ENCODE assay signal across 26 cellular contexts in the genomic region with DNA sequence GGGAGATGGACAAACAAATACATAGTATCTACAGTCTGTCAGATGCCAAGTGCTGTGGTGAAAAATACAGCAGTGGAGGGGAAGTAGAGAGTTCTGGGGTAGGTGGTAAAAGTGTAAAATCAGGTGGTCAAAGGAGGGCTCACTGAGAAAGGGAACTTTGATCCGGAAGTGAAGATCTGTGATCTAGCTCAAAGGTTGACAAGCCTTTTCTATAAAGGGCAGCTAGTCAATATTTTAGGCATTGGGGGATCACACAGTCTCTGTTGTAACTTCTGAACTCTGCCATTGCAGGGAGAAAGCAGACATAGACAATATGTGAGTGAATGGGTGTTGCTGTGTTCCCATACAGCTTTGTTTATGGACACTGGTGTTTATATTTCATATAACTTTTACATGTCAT. TPM values are rescaled to one million over a fixed set of nuclear protein-coding genes. Genes with fewer than 3 reads are reported as not detected.
"Had no signal": no experiment of that assay in that cellular context is flagged by ENCODE, and none has a peak within 500 bp of the region (broad histone marks: within the 10 kb centered on the region; RNA-seq: fewer than 3 reads in every experiment).

No MANE protein-coding gene starts in this region.

- H3K9me3 Mint-ChIP-seq: activated B cell treated with CpG ODN at 0.5 μM for 24 hours; activated CD4-positive, alpha-beta memory T cell treated with anti-CD3 and anti-CD28 coated beads, Interleukin-2, amount 10 ng/mL, durations not matched to agents 7 days and 5 days; activated naive CD4-positive, alpha-beta T cell treated with anti-CD3 and anti-CD28 coated beads for 36 hours; activated T-cell treated with anti-CD3 and anti-CD28 coated beads, Interleukin-2, amount 50 U/mL, for 72 hours; dendritic cell treated with granulocyte-macrophage colony-stimulating factor and Interleukin-4, amounts not matched to agents 40 ng/mL and 50 ng/mL, for 4 days; stimulated activated naive CD8-positive, alpha-beta T cell treated with anti-CD3 and anti-CD28 coated beads, Interleukin-15, Interleukin-2, amounts not matched to agents 100 ng/mL and 50 ng/mL, for 24 hours had no signal

- H3K9me3 ChIP-seq: ascending aorta, psoas muscle, right atrium auricular region, upper lobe of right lung had no signal

- ATAC-seq: activated CD4-positive, alpha-beta T cell treated with anti-CD3 and anti-CD28 coated beads for 36 hours; activated T-cell treated with anti-CD3 and anti-CD28 coated beads, Interleukin-2, amount 50 U/mL, for 72 hours; heart right ventricle; left cardiac atrium; naive thymus-derived CD4-positive, alpha-beta T cell; psoas muscle; T-helper 17 cell; upper lobe of right lung had no signal

- H3K27me3 ChIP-seq: ascending aorta, brain microvascular endothelial cell, heart right ventricle, right atrium auricular region, upper lobe of right lung had no signal

- H3K27me3 Mint-ChIP-seq: activated B cell treated with CpG ODN at 0.5 μM for 24 hours; activated CD4-positive, alpha-beta memory T cell treated with anti-CD3 and anti-CD28 coated beads, Interleukin-2, amount 10 ng/mL, durations not matched to agents 7 days and 5 days; activated CD4-positive, alpha-beta T cell treated with anti-CD3 and anti-CD28 coated beads for 36 hours; dendritic cell treated with granulocyte-macrophage colony-stimulating factor and Interleukin-4, amounts not matched to agents 40 ng/mL and 50 ng/mL, for 4 days; naive thymus-derived CD4-positive, alpha-beta T cell; stimulated activated naive CD8-positive, alpha-beta T cell treated with anti-CD3 and anti-CD28 coated beads, Interleukin-15, Interleukin-2, amounts not matched to agents 100 ng/mL and 50 ng/mL, for 24 hours; T-helper 17 cell had no signal

- H3K27ac ChIP-seq: ascending aorta, brain microvascular endothelial cell, psoas muscle, right atrium auricular region, upper lobe of right lung had no signal

- H3K4me3 ChIP-seq: ascending aorta, heart right ventricle, psoas muscle, right atrium auricular region, upper lobe of right lung had no signal

- DNase-seq: activated B cell treated with CpG ODN at 0.5 μM for 24 hours; activated CD4-positive, alpha-beta memory T cell treated with anti-CD3 and anti-CD28 coated beads, Interleukin-2, amount 10 ng/mL, durations not matched to agents 7 days and 5 days; activated CD4-positive, alpha-beta T cell treated with anti-CD3 and anti-CD28 coated beads for 36 hours; activated effector memory CD4-positive, alpha-beta T cell treated with Interleukin-2 at 50 U/mL for 16 hours; activated naive CD4-positive, alpha-beta T cell treated with anti-CD3 and anti-CD28 coated beads for 36 hours; activated T-cell treated with anti-CD3 and anti-CD28 coated beads, Interleukin-2, amount 50 U/mL, for 72 hours; brain microvascular endothelial cell; caudate nucleus; effector CD4-positive, alpha-beta T cell; erythroblast; foreskin fibroblast; heart right ventricle; islet precursor cell; left cardiac atrium; mesendoderm; naive thymus-derived CD4-positive, alpha-beta T cell; psoas muscle; stimulated activated CD4-positive, alpha-beta T cell treated with anti-CD3 and anti-CD28 coated beads, Interleukin-4, amount 100 ng/mL, for 4 hours; substantia nigra; SW 1271; T-helper 17 cell; upper lobe of right lung had no signal

- H3K4me3 Mint-ChIP-seq: activated B cell treated with CpG ODN at 0.5 μM for 24 hours; activated CD4-positive, alpha-beta memory T cell treated with anti-CD3 and anti-CD28 coated beads, Interleukin-2, amount 10 ng/mL, durations not matched to agents 7 days and 5 days; activated CD4-positive, alpha-beta T cell treated with anti-CD3 and anti-CD28 coated beads for 36 hours; activated naive CD4-positive, alpha-beta T cell treated with anti-CD3 and anti-CD28 coated beads for 36 hours; activated T-cell treated with anti-CD3 and anti-CD28 coated beads, Interleukin-2, amount 50 U/mL, for 72 hours; dendritic cell treated with granulocyte-macrophage colony-stimulating factor and Interleukin-4, amounts not matched to agents 40 ng/mL and 50 ng/mL, for 4 days; stimulated activated naive CD8-positive, alpha-beta T cell treated with anti-CD3 and anti-CD28 coated beads, Interleukin-15, Interleukin-2, amounts not matched to agents 100 ng/mL and 50 ng/mL, for 24 hours; T-helper 17 cell had no signal

- H3K27ac Mint-ChIP-seq: activated B cell treated with CpG ODN at 0.5 μM for 24 hours; activated CD4-positive, alpha-beta memory T cell treated with anti-CD3 and anti-CD28 coated beads, Interleukin-2, amount 10 ng/mL, durations not matched to agents 7 days and 5 days; activated CD4-positive, alpha-beta T cell treated with anti-CD3 and anti-CD28 coated beads for 36 hours; activated naive CD4-positive, alpha-beta T cell treated with anti-CD3 and anti-CD28 coated beads for 36 hours; activated T-cell treated with anti-CD3 and anti-CD28 coated beads, Interleukin-2, amount 50 U/mL, for 72 hours; dendritic cell treated with granulocyte-macrophage colony-stimulating factor and Interleukin-4, amounts not matched to agents 40 ng/mL and 50 ng/mL, for 4 days; stimulated activated naive CD8-positive, alpha-beta T cell treated with anti-CD3 and anti-CD28 coated beads, Interleukin-15, Interleukin-2, amounts not matched to agents 100 ng/mL and 50 ng/mL, for 24 hours; T-helper 17 cell had no signal

- H3K36me3 ChIP-seq: brain microvascular endothelial cell, right atrium auricular region, upper lobe of right lung had no signal

RNA-seq across cellular contexts. Expression of gene SH3BGRL2, which starts 38.6 kb away (rescaled TPM):
- total RNA-seq: activated B cell treated with CpG ODN at 0.5 μM for 24 hours had no signal
